8 cellular contexts compared by ENCODE assay signal in the genomic region with DNA sequence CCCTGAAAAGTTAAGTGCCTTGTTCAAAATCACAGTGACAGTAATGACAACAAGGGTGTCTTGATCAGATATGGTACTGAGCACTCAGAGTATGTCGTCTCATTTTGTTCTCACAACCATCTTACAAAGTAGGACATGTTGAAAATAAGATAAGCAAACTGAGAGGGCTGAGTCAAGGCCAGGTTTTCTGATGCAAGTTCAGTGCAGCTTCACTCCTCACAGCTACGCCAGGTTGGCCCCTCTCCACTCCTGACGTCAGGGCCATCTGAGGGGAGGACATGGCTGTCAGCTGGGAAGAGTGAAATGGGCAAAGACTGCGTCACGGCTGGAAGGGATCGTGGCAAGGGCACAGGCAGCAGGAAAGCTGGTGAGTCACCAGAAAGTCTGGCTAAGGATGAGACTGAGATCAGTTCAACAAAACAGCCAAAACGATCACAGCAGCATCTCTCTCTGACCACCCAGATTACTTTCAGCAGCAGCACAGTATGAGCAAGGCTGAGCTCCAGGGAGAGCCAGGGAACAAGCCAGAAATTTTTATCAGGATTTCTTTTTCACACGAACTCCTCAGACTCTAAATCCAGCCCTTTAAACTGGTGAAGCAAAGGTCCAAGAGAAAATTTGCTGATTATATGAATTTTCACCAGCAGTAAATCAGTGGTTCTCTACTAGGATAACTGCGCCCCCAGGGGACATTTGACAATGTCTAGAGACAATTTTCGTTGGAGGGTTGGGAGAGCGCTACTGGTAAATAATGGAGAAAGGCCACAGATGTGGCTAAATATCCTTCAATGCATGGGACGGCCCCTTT.
A peak's percentile ranks its signal among the peaks of the same experiment; 100 is the strongest.
DNase-seq lines count a peak whose midpoint lies in the region; ATAC-seq and TF ChIP-seq lines count a peak whose summit lies in the region.

No MANE protein-coding gene starts in this region.

- TF ChIP-seq CTCF in AG10803 (conservative IDR thresholded peaks at IDR 0.05; ENCODE audit: low read length) (no peak), PC-9 (conservative IDR thresholded peaks at IDR 0.05) (no peak)

- H2AFZ ChIP-seq in PC-9: 0 out of 2 replicates have a peak overlapping the region, but pooled peaks have one; percentile 22

- no peaks in the 10 kb centered on the region for H3K79me2 ChIP-seq in PC-9 (ENCODE audit: low read depth)

- H3K27me3 Mint-ChIP-seq in naive thymus-derived CD8-positive, alpha-beta T cell: no peaks in the 10 kb centered on the region

- H3K27me3 ChIP-seq in PC-9 (ENCODE audit: insufficient read depth, low read depth): no peaks in the 10 kb centered on the region

- H3K4me2 ChIP-seq in PC-9: no peak overlapping the region

- no peak overlapping the region for H3K4me3 Mint-ChIP-seq in naive thymus-derived CD8-positive, alpha-beta T cell

- peaks cover 17 to 51% (median 44%) of the 10 kb centered on the region in 4 donors for H3K4me1 Mint-ChIP-seq in naive thymus-derived CD8-positive, alpha-beta T cell

- peak overlapping the region; percentile 13 to 86 (median 49) for H3K27ac Mint-ChIP-seq in naive thymus-derived CD8-positive, alpha-beta T cell

- peaks cover 11% of the 10 kb centered on the region for H3K4me1 ChIP-seq in PC-9 (replicated peaks; ENCODE audit: insufficient read depth)

- no peaks in the 10 kb centered on the region for H3F3A ChIP-seq in PC-9 (ENCODE audit: insufficient read depth, low read depth)

- BruUV-seq in PC-9 (replicated peaks; lab: Mats Ljungman, UMichigan): no TSS peak

- H3K9me2 ChIP-seq in PC-9 (ENCODE audit: insufficient read depth): no peaks in the 10 kb centered on the region

- H3K27ac ChIP-seq in PC-9: no peak overlapping the region

- H3K9me3 ChIP-seq in PC-9 (ENCODE audit: insufficient read depth, low read depth): no peaks in the 10 kb centered on the region

- CTCF ChIA-PET in PC-9 (lab: Charles Lee): no interaction called here

- ATAC-seq in esophagus mucosa (peak; percentile 87), GM21619 (IDR thresholded peaks at IDR 0.05; ENCODE audit: unreplicated experiment) (no peak), HG03025 (IDR thresholded peaks at IDR 0.05; ENCODE audit: low FRiP score, unreplicated experiment) (no peak), GM18870 (IDR thresholded peaks at IDR 0.05; ENCODE audit: unreplicated experiment) (no peak)
- ATAC-seq in naive thymus-derived CD8-positive, alpha-beta T cell: no peak

- peak overlapping the region; percentile 13 for H3K4me3 ChIP-seq in AG10803 (ENCODE audit: low read length)
- no peak overlapping the region for H3K4me3 ChIP-seq in PC-9

- POLR2A ChIA-PET in PC-9 (lab: Charles Lee; ENCODE audit: unreplicated experiment): no interaction called here
- POLR2A ChIA-PET in naive thymus-derived CD8-positive, alpha-beta T cell (lab: Charles Lee): interaction anchor here (0.6 to 3.3 kb wide), 6 partner anchors 9 to 161 kb away, joined by 3 to 9 read pairs (median 4); no protein-coding TSS in a partner anchor

- H3K36me3 Mint-ChIP-seq in naive thymus-derived CD8-positive, alpha-beta T cell: peaks cover 0 to 15% (median 7%) of the 10 kb centered on the region in 3 donors

- H3K9me3 Mint-ChIP-seq in naive thymus-derived CD8-positive, alpha-beta T cell: peaks cover 3 to 39% (median 15%) of the 10 kb centered on the region in 9 donors

- no peaks in the 10 kb centered on the region; the same call in 1 of the 2 replicates for H3K36me3 ChIP-seq in PC-9 (ENCODE audit: low read depth)

- intact Hi-C loops in PC-9 (cut with micrococcal nuclease; ENCODE audit: unreplicated experiment): no loop called here

- DNase-seq in AG10803 (ENCODE audit: low read depth) (peak; percentile 100), PC-9 (peak in 1 of 2 experiments; percentile 59), COLO668 (lab: John Stamatoyannopoulos, UW; ENCODE audit: unreplicated experiment) (no peak)
- DNase-seq in naive thymus-derived CD8-positive, alpha-beta T cell: no peak

- no peaks in the 10 kb centered on the region for H4K20me1 ChIP-seq in PC-9 (ENCODE audit: insufficient read depth)
